ENCODE assay signal across 1 cellular context in genomic region chr21:26842976-26843911, GRCh38.
A peak's percentile ranks its signal among the peaks of the same experiment; 100 is the strongest.
TF ChIP-seq lines count a peak whose summit lies in the region.

No MANE protein-coding gene starts in this region.

TF ChIP-seq in IMR-90, 13 proteins besides CTCF, POLR2A, EP300 and RAD21 (continued from another document):
- TF ChIP-seq ELK1 (IDR thresholded peaks at IDR 0.05; ENCODE audit: borderline replicate concordance, low read depth, low read length) (no peak), NFE2L2 (IDR thresholded peaks at IDR 0.05; ENCODE audit: low read depth, low read length) (peak; percentile 34; the same call in 1 of the 2 replicates), MAFK (IDR thresholded peaks at IDR 0.05; ENCODE audit: low read depth, low read length) (peak; percentile 15; the same call in 1 of the 2 replicates), USF2 (IDR thresholded peaks at IDR 0.05; ENCODE audit: low read depth, low read length) (peak; percentile 41; the same call in 1 of the 2 replicates), CHD1 (IDR thresholded peaks at IDR 0.05; ENCODE audit: low read depth, low read length) (no peak; the same call in 1 of the 2 replicates), RFX5 (IDR thresholded peaks at IDR 0.05; ENCODE audit: low read depth, low read length) (no peak)
